26 cellular contexts compared by ENCODE assay signal in the genomic region with DNA sequence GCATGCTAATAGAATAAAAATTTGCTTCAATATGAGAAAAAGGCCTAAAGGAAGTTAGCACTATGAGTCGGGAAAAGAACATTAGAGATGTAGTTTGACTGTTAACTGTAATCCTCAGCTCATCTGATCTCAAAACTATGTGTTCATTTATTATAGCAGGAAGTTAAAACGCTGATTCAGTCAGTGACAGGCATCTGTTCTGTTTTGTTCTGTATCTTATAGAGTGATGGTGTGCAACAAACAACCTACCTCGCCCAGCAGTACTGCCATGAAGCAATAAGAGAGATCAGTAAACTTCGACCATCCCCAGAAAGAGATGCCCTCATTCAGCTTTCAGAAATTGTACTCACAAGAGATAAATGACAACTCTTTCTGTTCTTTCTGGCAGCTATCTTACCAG. TPM values are rescaled to one million over a fixed set of nuclear protein-coding genes. Genes with fewer than 3 reads are reported as not detected.
DNase-seq lines count a peak whose midpoint lies in the region; ATAC-seq and TF ChIP-seq lines count a peak whose summit lies in the region.
"Had no signal": no experiment of that assay in that cellular context is flagged by ENCODE, and none has a peak within 500 bp of the region (broad histone marks: within the 10 kb centered on the region; RNA-seq: fewer than 3 reads in every experiment).

No MANE protein-coding gene starts in this region.

- H3K9ac ChIP-seq in OCI-LY1 (ENCODE audit: low read length), result no peak overlapping the region

- intact Hi-C loops in activated CD4-positive, alpha-beta T cell treated with anti-CD3 and anti-CD28 coated beads, Interleukin-2, amount 10 ng/mL, durations not matched to agents 24 days and 14 days (cut with micrococcal nuclease), result no loop called here
- intact Hi-C loops in naive thymus-derived CD4-positive, alpha-beta T cell (cut with micrococcal nuclease), result loop anchor here in 1 of 2 donors (5.0 kb wide), 1 partner anchor 116 kb away; a partner anchor contains a TSS
- intact Hi-C loops in Right ventricle myocardium superior (cut with DNase I), result no loop called here

- POLR2A ChIA-PET in naive thymus-derived CD4-positive, alpha-beta T cell (lab: Charles Lee), result interaction anchor here (0.6 kb wide), 1 partner anchor 137 kb away, joined by 3 read pairs; no protein-coding TSS in a partner anchor

- H3K4me1 Mint-ChIP-seq in activated CD4-positive, alpha-beta T cell treated with anti-CD3 and anti-CD28 coated beads, Interleukin-2, amount 10 ng/mL, durations not matched to agents 24 days and 14 days, result peaks cover 25% of the 10 kb centered on the region
- H3K4me1 Mint-ChIP-seq in activated naive CD8-positive, alpha-beta T cell treated with anti-CD3 and anti-CD28 coated beads for 36 hours, result peaks cover 2% of the 10 kb centered on the region
- H3K4me1 Mint-ChIP-seq in naive thymus-derived CD4-positive, alpha-beta T cell, result peaks cover 0 to 35% (median 0%) of the 10 kb centered on the region in 7 donors

- H3K27me3 Mint-ChIP-seq in activated CD4-positive, alpha-beta T cell treated with anti-CD3 and anti-CD28 coated beads, Interleukin-2, amount 10 ng/mL, durations not matched to agents 24 days and 14 days, result no peaks in the 10 kb centered on the region
- no peaks in the 10 kb centered on the region for H3K27me3 Mint-ChIP-seq in activated naive CD8-positive, alpha-beta T cell treated with anti-CD3 and anti-CD28 coated beads for 36 hours
- no peaks in the 10 kb centered on the region for H3K27me3 Mint-ChIP-seq in naive thymus-derived CD4-positive, alpha-beta T cell
- H3K27me3 Mint-ChIP-seq: stimulated activated naive CD8-positive, alpha-beta T cell treated with anti-CD3 and anti-CD28 coated beads, Interleukin-15, Interleukin-2, amounts not matched to agents 100 ng/mL and 50 ng/mL, for 24 hours had no signal

- H3K4me2 ChIP-seq in OCI-LY1 (ENCODE audit: low read length), result no peak overlapping the region

- H3K4me3 ChIP-seq in OCI-LY1 (ENCODE audit: low read depth, low read length, poor library complexity, severe bottlenecking), result no peak overlapping the region
- H3K4me3 ChIP-seq in naive thymus-derived CD4-positive, alpha-beta T cell (ENCODE audit: low read length), result no peak overlapping the region
- H3K4me3 ChIP-seq: adrenal gland, cardiac muscle cell, HAP-1, ovary had no signal

- peak overlapping the region; percentile 35 for H3K27ac ChIP-seq in OCI-LY1 (ENCODE audit: low read depth, low read length, poor library complexity, severe bottlenecking)
- no peak overlapping the region for H3K27ac ChIP-seq in naive thymus-derived CD4-positive, alpha-beta T cell (ENCODE audit: low read depth, low read length)
- H3K27ac ChIP-seq: adrenal gland, C4-2B, cardiac muscle cell, HL-60, ovary had no signal

- H3K36me3 Mint-ChIP-seq in activated CD4-positive, alpha-beta T cell treated with anti-CD3 and anti-CD28 coated beads, Interleukin-2, amount 10 ng/mL, durations not matched to agents 24 days and 14 days (ENCODE audit: low read depth), result peaks cover 57% of the 10 kb centered on the region
- H3K36me3 Mint-ChIP-seq in activated naive CD8-positive, alpha-beta T cell treated with anti-CD3 and anti-CD28 coated beads for 36 hours, result peaks cover 35% of the 10 kb centered on the region
- peaks cover 0 to 49% (median 24%) of the 10 kb centered on the region in 5 donors for H3K36me3 Mint-ChIP-seq in naive thymus-derived CD4-positive, alpha-beta T cell

- no peaks in the 10 kb centered on the region for H4K20me1 ChIP-seq in OCI-LY1 (ENCODE audit: insufficient read depth, low read length)

- peaks cover 4% of the 10 kb centered on the region for H3K9me3 Mint-ChIP-seq in activated CD4-positive, alpha-beta T cell treated with anti-CD3 and anti-CD28 coated beads, Interleukin-2, amount 10 ng/mL, durations not matched to agents 24 days and 14 days
- H3K9me3 Mint-ChIP-seq in activated naive CD8-positive, alpha-beta T cell treated with anti-CD3 and anti-CD28 coated beads for 36 hours, result peaks cover 2% of the 10 kb centered on the region
- peaks cover 0 to 4% (median 0%) of the 10 kb centered on the region in 11 donors for H3K9me3 Mint-ChIP-seq in naive thymus-derived CD4-positive, alpha-beta T cell
- H3K9me3 Mint-ChIP-seq: activated T-cell treated with anti-CD3 and anti-CD28 coated beads, Interleukin-2, amount 50 U/mL, for 4 hours; stimulated activated naive CD8-positive, alpha-beta T cell treated with anti-CD3 and anti-CD28 coated beads, Interleukin-15, Interleukin-2, amounts not matched to agents 100 ng/mL and 50 ng/mL, for 24 hours had no signal

- H3K27ac Mint-ChIP-seq in activated CD4-positive, alpha-beta T cell treated with anti-CD3 and anti-CD28 coated beads, Interleukin-2, amount 10 ng/mL, durations not matched to agents 24 days and 14 days, result peak overlapping the region; percentile 59
- H3K27ac Mint-ChIP-seq in activated naive CD8-positive, alpha-beta T cell treated with anti-CD3 and anti-CD28 coated beads for 36 hours, result peak overlapping the region; percentile 68
- H3K27ac Mint-ChIP-seq in naive thymus-derived CD4-positive, alpha-beta T cell, result peak overlapping the region in 7 of 9 donors; percentile 2 to 77 (median 39)
- H3K27ac Mint-ChIP-seq: stimulated activated naive CD8-positive, alpha-beta T cell treated with anti-CD3 and anti-CD28 coated beads, Interleukin-15, Interleukin-2, amounts not matched to agents 100 ng/mL and 50 ng/mL, for 24 hours had no signal

- TF ChIP-seq CTCF in OCI-LY1 (IDR thresholded peaks at IDR 0.05; ENCODE audit: low read length), result no peak

- no peaks in the 10 kb centered on the region for H3K9me2 ChIP-seq in OCI-LY1 (ENCODE audit: low read depth, low read length)

- CTCF ChIA-PET in naive thymus-derived CD4-positive, alpha-beta T cell (lab: Charles Lee), result no interaction called here

- no peaks in the 10 kb centered on the region for H3K79me2 ChIP-seq in OCI-LY1 (ENCODE audit: insufficient read depth, low read length)

- peaks cover 98% of the 10 kb centered on the region for H3K36me3 ChIP-seq in OCI-LY1 (ENCODE audit: insufficient read depth, low read length)
- H3K36me3 ChIP-seq in naive thymus-derived CD4-positive, alpha-beta T cell (ENCODE audit: control insufficient read depth in 2 of 3, insufficient read depth in 3 of 3, low read length in 3 of 3), result peaks cover 0 to 26% (median 8%) of the 10 kb centered on the region in 3 experiments
- H3K36me3 ChIP-seq: ovary had no signal

- DNase-seq in activated CD4-positive, alpha-beta T cell treated with anti-CD3 and anti-CD28 coated beads, Interleukin-2, amount 10 ng/mL, durations not matched to agents 24 days and 14 days, result no peak
- DNase-seq in activated CD4-positive, alpha-beta T cell treated with anti-CD3 and anti-CD28 coated beads, Interleukin-2, amount 50 U/mL, for 4 hours, result no peak
- DNase-seq in activated naive CD8-positive, alpha-beta T cell treated with anti-CD3 and anti-CD28 coated beads for 36 hours, result no peak
- DNase-seq in naive thymus-derived CD4-positive, alpha-beta T cell, result no peak
- no peak for DNase-seq in Right ventricle myocardium superior
- no peak for DNase-seq in activated CD8-positive, alpha-beta memory T cell treated with anti-CD3 and anti-CD28 coated beads, Interleukin-2, amount 50 U/mL, for 4 hours
- DNase-seq in DMS153 (lab: John Stamatoyannopoulos, UW), result no peak
- DNase-seq: activated CD4-positive, alpha-beta T cell treated with anti-CD3 and anti-CD28 coated beads for 1 hour; activated T-cell treated with anti-CD3 and anti-CD28 coated beads, Interleukin-2, amount 50 U/mL, for 4 hours; adrenal gland; glutamatergic neuron; MV-4-11; NCI-H1930; NCI-H446 treated with DMSO at 0.1 percent for 48 hours; ovary; T-helper 9 cell; trophoblast cell had no signal

- peaks cover 16% of the 10 kb centered on the region for H3K4me1 ChIP-seq in OCI-LY1 (ENCODE audit: insufficient read depth, low read length, severe bottlenecking)
- no peaks in the 10 kb centered on the region for H3K4me1 ChIP-seq in naive thymus-derived CD4-positive, alpha-beta T cell (ENCODE audit: control insufficient read depth in 2 of 2, insufficient read depth in 2 of 2, low read length in 2 of 2)
- H3K4me1 ChIP-seq: adrenal gland had no signal

- no peak for ATAC-seq in naive thymus-derived CD4-positive, alpha-beta T cell
- no peak for ATAC-seq in Right ventricle myocardium superior (ENCODE audit: poor library complexity)
- ATAC-seq: activated T-cell treated with anti-CD3 and anti-CD28 coated beads, Interleukin-2, amount 50 U/mL, for 4 hours; Right ventricle myocardium inferior; sciatic nerve had no signal

- no peaks in the 10 kb centered on the region for H3F3A ChIP-seq in OCI-LY1 (ENCODE audit: insufficient read depth, low read length)

- H3K4me3 Mint-ChIP-seq in activated CD4-positive, alpha-beta T cell treated with anti-CD3 and anti-CD28 coated beads, Interleukin-2, amount 10 ng/mL, durations not matched to agents 24 days and 14 days, result no peak overlapping the region
- H3K4me3 Mint-ChIP-seq in activated naive CD8-positive, alpha-beta T cell treated with anti-CD3 and anti-CD28 coated beads for 36 hours, result no peak overlapping the region
- no peak overlapping the region for H3K4me3 Mint-ChIP-seq in naive thymus-derived CD4-positive, alpha-beta T cell
- H3K4me3 Mint-ChIP-seq: activated T-cell treated with anti-CD3 and anti-CD28 coated beads, Interleukin-2, amount 50 U/mL, for 4 hours; IgD-negative memory B cell; stimulated activated naive CD8-positive, alpha-beta T cell treated with anti-CD3 and anti-CD28 coated beads, Interleukin-15, Interleukin-2, amounts not matched to agents 100 ng/mL and 50 ng/mL, for 24 hours had no signal

- H3K27me3 ChIP-seq in OCI-LY1 (ENCODE audit: insufficient read depth, low read length), result no peaks in the 10 kb centered on the region
- H3K27me3 ChIP-seq in naive thymus-derived CD4-positive, alpha-beta T cell (ENCODE audit: control insufficient read depth in 2 of 2, insufficient read depth in 2 of 2, low read length in 2 of 2), result no peaks in the 10 kb centered on the region
- H3K27me3 ChIP-seq: adrenal gland, cardiac muscle cell, ovary had no signal

- no peaks in the 10 kb centered on the region for H3K9me3 ChIP-seq in OCI-LY1 (ENCODE audit: low read length)
- no peaks in the 10 kb centered on the region for H3K9me3 ChIP-seq in naive thymus-derived CD4-positive, alpha-beta T cell (ENCODE audit: control insufficient read depth in 2 of 3, low read length in 3 of 3)
- H3K9me3 ChIP-seq: adrenal gland, HAP-1, ovary had no signal

- H2AFZ ChIP-seq in OCI-LY1 (ENCODE audit: low read length), result no peak overlapping the region

RNA-seq across cellular contexts. Expression of a gene that starts 48.6 kb away (rescaled TPM):
- 39.0 and 39.8 TPM in 2 replicates for total RNA-seq in activated CD4-positive, alpha-beta T cell treated with anti-CD3 and anti-CD28 coated beads, Interleukin-2, amount 10 ng/mL, durations not matched to agents 24 days and 14 days
- total RNA-seq in activated naive CD8-positive, alpha-beta T cell treated with anti-CD3 and anti-CD28 coated beads for 36 hours, result 10 to 100 TPM; 30.2 to 30.7 TPM
- total RNA-seq in naive thymus-derived CD4-positive, alpha-beta T cell, result 10 to 100 TPM in 1 of 5 experiments, 1 to 10 TPM in 4; 3.8 to 15.2 (median 4.7) TPM
- polyA plus RNA-seq in naive thymus-derived CD4-positive, alpha-beta T cell, result 1 to 10 TPM; 3.9 to 6.5 TPM
- 4.5 TPM for total RNA-seq in Right ventricle myocardium superior
